ENCODE assay signal across 8 cellular contexts in genomic region chr17:81959362-81960129, GRCh38. TPM values are rescaled to one million over a fixed set of nuclear protein-coding genes. Genes with fewer than 3 reads are reported as not detected.
DNase-seq lines count a peak whose midpoint lies in the region; ATAC-seq, FAIRE-seq and TF ChIP-seq lines count a peak whose summit lies in the region.

No MANE protein-coding gene starts in this region.

- no peaks in the 10 kb centered on the region for H3K36me3 ChIP-seq in GM12878 (ENCODE audit: control insufficient read depth in 2 of 2, insufficient read depth in 2 of 2, low read length in 1 of 2)

- RAD21 ChIA-PET in GM12878 (lab: Charles Lee; ENCODE audit: unreplicated experiment): interaction anchor here (0.7 to 3.0 kb wide), 15 partner anchors 9 to 204 kb away, joined by 3 to 68 read pairs (median 4); partner anchors contain the start of genes CENPX, DCXR, LRRC45 and RAC3

- no peaks in the 10 kb centered on the region for H4K20me1 ChIP-seq in GM12878 (ENCODE audit: control insufficient read depth, insufficient read depth)

- BruUV-seq in GM12878 (replicated peaks; lab: Mats Ljungman, UMichigan): no TSS peak

- H3K27ac Mint-ChIP-seq in immature natural killer cell: no peak overlapping the region

- H2AFZ ChIP-seq in GM12878 (ENCODE audit: control insufficient read depth, low read depth, low read length): peak overlapping the region; percentile 55

- TF ChIP-seq POLR2A in GM12878 (IDR thresholded peaks at IDR 0.05; ENCODE audit: low read depth, low read length): no peak

- TF ChIP-seq CTCF in GM12864 (IDR thresholded peaks at IDR 0.05; ENCODE audit: low read depth, low read length, missing control alignments): peak; percentile 77
- peak; percentile 73 to 99 (median 74); a peak in 4 of 6 replicates for TF ChIP-seq CTCF in GM12878 (IDR thresholded peaks at IDR 0.05 in 2 of 3, conservative IDR thresholded peaks at IDR 0.05 in 1 of 3; ENCODE audit: control insufficient read depth in 2 of 3, extremely low read depth in 1 of 3, insufficient read depth in 1 of 3, low read depth in 3 of 3, low read length in 3 of 3)

- peaks cover 0 to 9% of the 10 kb centered on the region in 2 donors for H3K4me1 Mint-ChIP-seq in immature natural killer cell

- peak; percentile 95 for TF ChIP-seq RAD21 in GM12878 (IDR thresholded peaks at IDR 0.05; ENCODE audit: insufficient read depth, low read depth, low read length)

- no peak for TF ChIP-seq EP300 in GM12878 (IDR thresholded peaks at IDR 0.05; ENCODE audit: borderline replicate concordance in 1 of 2, control insufficient read depth in 1 of 2, low read depth in 2 of 2, low read length in 2 of 2)

- no peaks in the 10 kb centered on the region for H3K9me3 ChIP-seq in GM12878 (replicated peaks; ENCODE audit: control insufficient read depth, insufficient read depth, low read length)

- H3K4me3 ChIP-seq in GM12864 (ENCODE audit: low read depth, low read length): peak overlapping the region; percentile 40; the same call in 1 of the 2 replicates
- no peak overlapping the region for H3K4me3 ChIP-seq in GM12878

- WGBS in GM12878 (ENCODE audit: insufficient coverage, insufficient replicate concordance, low lambda C conversion rate, missing lambda C conversion rate): 3% methylated on average over 88 of the region's 112 CpGs

- SMC1A ChIA-PET in GM12878 (lab: Charles Lee; ENCODE audit: uncharacterized antibody, unreplicated experiment): interaction anchor here (0.6 to 1.3 kb wide), 6 partner anchors 15 to 233 kb away, joined by 4 to 8 read pairs (median 4); partner anchors contain the start of genes CENPX and LRRC45

- POLR2A ChIA-PET in GM12878 (lab: Charles Lee): interaction anchor here (1.0 to 1.6 kb wide), 2 partner anchors 62 to 70 kb away, joined by 3 to 8 read pairs; no protein-coding TSS in a partner anchor

- peaks cover 8 to 20% of the 10 kb centered on the region in 2 experiments for H3K27me3 ChIP-seq in GM12878 (replicated peaks in 1 of 2; ENCODE audit: control insufficient read depth in 2 of 2, insufficient read depth in 2 of 2, low read length in 1 of 2)

- H3K4me3 Mint-ChIP-seq in immature natural killer cell: peak overlapping the region in 2 of 5 donors; percentile 40 to 46

- H3K9me3 Mint-ChIP-seq in immature natural killer cell: no peaks in the 10 kb centered on the region

- no peaks in the 10 kb centered on the region for H3K4me1 ChIP-seq in GM12878 (ENCODE audit: control insufficient read depth, insufficient read depth, low read length)

- H3K4me2 ChIP-seq in GM12878 (ENCODE audit: control insufficient read depth, insufficient read depth): peak overlapping the region; percentile 74

- no peaks in the 10 kb centered on the region for H3K79me2 ChIP-seq in GM12878 (ENCODE audit: control insufficient read depth, insufficient read depth, low read length)

- in situ Hi-C loops in GM12878 (cut with MboI): no loop called here

- H3K27ac ChIP-seq in GM12878 (ENCODE audit: control insufficient read depth, insufficient read depth): no peak overlapping the region

- peaks cover 13 to 16% (median 16%) of the 10 kb centered on the region in 3 donors for H3K27me3 Mint-ChIP-seq in immature natural killer cell (ENCODE audit: low read depth in 3 of 3)

- DNase-seq in GM12864 (ENCODE audit: low read depth) (no peak), HuH-7 (ENCODE audit: low spot score) (peak; percentile 75), T1000 (lab: John Stamatoyannopoulos, UW) (peak; percentile 34), GM12878 (ENCODE audit: low read depth, low spot score) (no peak), immature natural killer cell (peak; percentile 79 to 81 (median 80)), NCI-H187 treated with DMSO at 0.1 percent for 48 hours (lab: John Stamatoyannopoulos, UW) (no peak), OCI-M2 (lab: John Stamatoyannopoulos, UW; ENCODE audit: unreplicated experiment) (no peak)
- peak; percentile 83 for DNase-seq in stimulated activated CD4-positive, alpha-beta T cell treated with anti-CD3 and anti-CD28 coated beads, Interleukin-15, amount 100 ng/mL, for 24 hours

- peak; percentile 96 for ATAC-seq in GM12878

- intact Hi-C loops in GM12878 (cut with micrococcal nuclease; ENCODE audit: unreplicated experiment): loop anchor here (1.0 kb wide), 2 partner anchors 62 to 195 kb away; no protein-coding TSS in a partner anchor

- FAIRE-seq in GM12878 (lab: Jason Lieb, UNC): no peak

- H3K9ac ChIP-seq in GM12878 (ENCODE audit: control insufficient read depth, insufficient read depth, low read length): no peak overlapping the region

- H3K36me3 Mint-ChIP-seq in immature natural killer cell: no peaks in the 10 kb centered on the region

- CTCF ChIA-PET in GM12878 (lab: Yijun Ruan, JAX): interaction anchor here (0.7 to 2.3 kb wide), 19 partner anchors 8 to 195 kb away, joined by 3 to 89 read pairs (median 4); partner anchors contain the start of genes CENPX, DCXR, LRRC45 and MAFG

RNA-seq across cellular contexts. Expression of gene NOTUM, which starts 1.4 kb away (rescaled TPM):
- total RNA-seq in GM12878 (2013; cell fraction: nucleolus; rRNA removed): not detected in 2 replicates
- total RNA-seq in GM12878 (2014; rRNA removed) (not detected in 2 replicates), GM12878 (2014; rRNA removed; fragmentation: Illumina TruSeq; extraction: Trizol) (not detected in 2 replicates), GM12878 (2021) (0.13 and 0.19 TPM in 2 replicates)
- not detected for polyA plus RNA-seq in GM12878 (2011; ENCODE audit: low read depth)
- polyA plus RNA-seq in GM12878 (2011; rRNA removed) (not detected in 2 replicates), GM12878 (2014; fragmentation: Illumina TruSeq; extraction: Trizol) (not detected in 2 replicates), GM12878 (2014; fragmentation: Nextera tagmentation; extraction: Ambion mirVana) (not detected), GM12878 (2014; rRNA removed) (0.04 TPM in 1 of 2 replicates, not detected in the other), GM12878 (2016; fragmentation: Nextera tagmentation; extraction: Ambion mirVana) (not detected), immature natural killer cell (not detected)
- 0.05 TPM in 1 of 2 replicates, not detected in the other for polyA plus RNA-seq in GM12878 (2011; cell fraction: cytosol; rRNA removed)
- 0.06 and 0.09 TPM in 2 replicates for polyA plus RNA-seq in GM12878 (2011; cell fraction: nucleus; rRNA removed)
- 0.04 and 0.14 TPM in 2 replicates for polyA plus RNA-seq in GM12878 (2012)
- polyA minus RNA-seq in GM12878 (2011; rRNA and poly(A)+ RNA removed): not detected in 2 replicates
- not detected in 2 replicates for polyA minus RNA-seq in GM12878 (2011; cell fraction: cytosol; rRNA and poly(A)+ RNA removed)
- polyA minus RNA-seq in GM12878 (2011; cell fraction: nucleus; rRNA and poly(A)+ RNA removed): not detected in 2 replicates

RNA-seq across cellular contexts. Expression of gene MYADML2, which starts 12.5 kb away (rescaled TPM):
- total RNA-seq in GM12878 (2013; cell fraction: nucleolus; rRNA removed): 0.19 TPM in 1 of 2 replicates, not detected in the other
- total RNA-seq in GM12878 (2014; rRNA removed) (not detected in 2 replicates), GM12878 (2014; rRNA removed; fragmentation: Illumina TruSeq; extraction: Trizol) (not detected in 2 replicates), GM12878 (2021) (not detected in 2 replicates)
- polyA plus RNA-seq in GM12878 (2011; ENCODE audit: low read depth): not detected
- polyA plus RNA-seq in GM12878 (2011; rRNA removed) (not detected in 2 replicates), GM12878 (2014; fragmentation: Illumina TruSeq; extraction: Trizol) (not detected in 2 replicates), GM12878 (2014; fragmentation: Nextera tagmentation; extraction: Ambion mirVana) (not detected), GM12878 (2014; rRNA removed) (not detected in 2 replicates), GM12878 (2016; fragmentation: Nextera tagmentation; extraction: Ambion mirVana) (not detected), immature natural killer cell (not detected)
- polyA plus RNA-seq in GM12878 (2011; cell fraction: cytosol; rRNA removed): not detected in 2 replicates
- not detected in 2 replicates for polyA plus RNA-seq in GM12878 (2011; cell fraction: nucleus; rRNA removed)
- 0.04 and 0.05 TPM in 2 replicates for polyA plus RNA-seq in GM12878 (2012)
- polyA minus RNA-seq in GM12878 (2011; rRNA and poly(A)+ RNA removed): not detected in 2 replicates
- polyA minus RNA-seq in GM12878 (2011; cell fraction: cytosol; rRNA and poly(A)+ RNA removed): not detected in 2 replicates
- not detected in 2 replicates for polyA minus RNA-seq in GM12878 (2011; cell fraction: nucleus; rRNA and poly(A)+ RNA removed)

RNA-seq across cellular contexts. Expression of gene ASPSCR1, which starts 17.9 kb away (rescaled TPM):
- 52.1 and 55.2 TPM in 2 replicates for total RNA-seq in GM12878 (2013; cell fraction: nucleolus; rRNA removed)
- total RNA-seq in GM12878 (2014; rRNA removed) (34.9 and 43.8 TPM in 2 replicates), GM12878 (2014; rRNA removed; fragmentation: Illumina TruSeq; extraction: Trizol) (14.2 and 19.0 TPM in 2 replicates), GM12878 (2021) (42.4 and 43.3 TPM in 2 replicates)
- 8.2 TPM for polyA plus RNA-seq in GM12878 (2011; ENCODE audit: low read depth)
- polyA plus RNA-seq in GM12878 (2011; rRNA removed) (4.1 and 10.3 TPM in 2 replicates), GM12878 (2014; fragmentation: Illumina TruSeq; extraction: Trizol) (1.7 and 10.9 TPM in 2 replicates), GM12878 (2014; fragmentation: Nextera tagmentation; extraction: Ambion mirVana) (1 to 10 TPM; 1.5 to 7.2 TPM), GM12878 (2014; rRNA removed) (48.4 and 58.7 TPM in 2 replicates), GM12878 (2016; fragmentation: Nextera tagmentation; extraction: Ambion mirVana) (10 to 100 TPM; 31.9 to 41.9 TPM), immature natural killer cell (10 to 100 TPM; 21.1 to 32.9 (median 31.3) TPM)
- polyA plus RNA-seq in GM12878 (2011; cell fraction: cytosol; rRNA removed): 19.8 and 36.7 TPM in 2 replicates
- 75.2 and 97.9 TPM in 2 replicates for polyA plus RNA-seq in GM12878 (2011; cell fraction: nucleus; rRNA removed)
- 19.6 and 27.9 TPM in 2 replicates for polyA plus RNA-seq in GM12878 (2012)
- 5.9 and 17.9 TPM in 2 replicates for polyA minus RNA-seq in GM12878 (2011; rRNA and poly(A)+ RNA removed)
- 8.3 and 13.8 TPM in 2 replicates for polyA minus RNA-seq in GM12878 (2011; cell fraction: cytosol; rRNA and poly(A)+ RNA removed)
- 26.1 and 47.5 TPM in 2 replicates for polyA minus RNA-seq in GM12878 (2011; cell fraction: nucleus; rRNA and poly(A)+ RNA removed)

RNA-seq across cellular contexts. Expression of gene PYCR1, which starts 22.4 kb away (rescaled TPM):
- 12.5 and 13.6 TPM in 2 replicates for total RNA-seq in GM12878 (2013; cell fraction: nucleolus; rRNA removed)
- total RNA-seq in GM12878 (2014; rRNA removed) (75.7 and 88.1 TPM in 2 replicates), GM12878 (2014; rRNA removed; fragmentation: Illumina TruSeq; extraction: Trizol) (37.8 and 40.3 TPM in 2 replicates), GM12878 (2021) (105 TPM in 2 replicates)
- 19.6 TPM for polyA plus RNA-seq in GM12878 (2011; ENCODE audit: low read depth)
- polyA plus RNA-seq in GM12878 (2011; rRNA removed) (23.4 and 49.3 TPM in 2 replicates), GM12878 (2014; fragmentation: Illumina TruSeq; extraction: Trizol) (18.7 and 43.8 TPM in 2 replicates), GM12878 (2014; fragmentation: Nextera tagmentation; extraction: Ambion mirVana) (1 to 10 TPM; 2.7 to 5.2 TPM), GM12878 (2014; rRNA removed) (107 and 124 TPM in 2 replicates), GM12878 (2016; fragmentation: Nextera tagmentation; extraction: Ambion mirVana) (100 to 1,000 TPM; 104 to 119 TPM), immature natural killer cell (1 to 10 TPM; 1.1 to 3.3 (median 1.9) TPM)
- polyA plus RNA-seq in GM12878 (2011; cell fraction: cytosol; rRNA removed): 67.6 and 105 TPM in 2 replicates
- polyA plus RNA-seq in GM12878 (2011; cell fraction: nucleus; rRNA removed): 67.8 and 71.5 TPM in 2 replicates
- 55.9 and 82.4 TPM in 2 replicates for polyA plus RNA-seq in GM12878 (2012)
- 35.3 and 70.7 TPM in 2 replicates for polyA minus RNA-seq in GM12878 (2011; rRNA and poly(A)+ RNA removed)
- 24.8 and 24.9 TPM in 2 replicates for polyA minus RNA-seq in GM12878 (2011; cell fraction: cytosol; rRNA and poly(A)+ RNA removed)
- polyA minus RNA-seq in GM12878 (2011; cell fraction: nucleus; rRNA and poly(A)+ RNA removed): 10.5 and 11.3 TPM in 2 replicates

RNA-seq across cellular contexts. Expression of gene MAFG, which starts 32.0 kb away (rescaled TPM):
- 15.6 and 17.5 TPM in 2 replicates for total RNA-seq in GM12878 (2013; cell fraction: nucleolus; rRNA removed)
- total RNA-seq in GM12878 (2014; rRNA removed): 8.7 and 8.9 TPM in 2 replicates
- 6.3 and 6.4 TPM in 2 replicates for total RNA-seq in GM12878 (2014; rRNA removed; fragmentation: Illumina TruSeq; extraction: Trizol)
- total RNA-seq in GM12878 (2021): 18.1 and 20.1 TPM in 2 replicates
- 6.4 TPM for polyA plus RNA-seq in GM12878 (2011; ENCODE audit: low read depth)
- 6.5 and 9.8 TPM in 2 replicates for polyA plus RNA-seq in GM12878 (2011; rRNA removed)
- polyA plus RNA-seq in GM12878 (2011; cell fraction: cytosol; rRNA removed): 14.8 and 16.6 TPM in 2 replicates
- polyA plus RNA-seq in GM12878 (2011; cell fraction: nucleus; rRNA removed): 76.6 and 84.7 TPM in 2 replicates
- 13.3 and 15.1 TPM in 2 replicates for polyA plus RNA-seq in GM12878 (2012)
- 7.8 and 9.5 TPM in 2 replicates for polyA plus RNA-seq in GM12878 (2014; fragmentation: Illumina TruSeq; extraction: Trizol)
- 1 to 10 TPM in 1 of 2 experiments, under 1 TPM in 1; 0.48 to 1.3 TPM for polyA plus RNA-seq in GM12878 (2014; fragmentation: Nextera tagmentation; extraction: Ambion mirVana)
- 13.5 and 14.7 TPM in 2 replicates for polyA plus RNA-seq in GM12878 (2014; rRNA removed)
- polyA plus RNA-seq in GM12878 (2016; fragmentation: Nextera tagmentation; extraction: Ambion mirVana): 1 to 10 TPM; 2.7 TPM
- 6.4 and 8.6 TPM in 2 replicates for polyA minus RNA-seq in GM12878 (2011; rRNA and poly(A)+ RNA removed)
- 2.8 and 3.4 TPM in 2 replicates for polyA minus RNA-seq in GM12878 (2011; cell fraction: cytosol; rRNA and poly(A)+ RNA removed)
- polyA minus RNA-seq in GM12878 (2011; cell fraction: nucleus; rRNA and poly(A)+ RNA removed): 5.6 and 7.9 TPM in 2 replicates
- polyA plus RNA-seq in immature natural killer cell: 1 to 10 TPM; 1.1 to 4.8 (median 1.3) TPM

Comparison
In these comparisons a context has a peak if more than half of its experiments do, and no peak if none do; other contexts are left out.
1. DNase-seq: peak in HuH-7 (single experiment), T1000 (single experiment), immature natural killer cell (3 of 3) and stimulated activated CD4-positive, alpha-beta T cell treated with anti-CD3 and anti-CD28 coated beads, Interleukin-15, amount 100 ng/mL, for 24 hours (single experiment); none in GM12864 (single experiment), GM12878 (single experiment), NCI-H187 treated with DMSO at 0.1 percent for 48 hours (single experiment) and OCI-M2 (single experiment).